In genomic region chr3:141410861-141411771, GRCh38 we compare ENCODE assay signal across 1 cellular context.
TF ChIP-seq lines count a peak whose summit lies in the region.

No MANE protein-coding gene starts in this region.

TF ChIP-seq in SK-N-SH, 30 proteins besides CTCF, POLR2A, EP300 and RAD21 (continued from another document):
- TF ChIP-seq, protein P1, sequence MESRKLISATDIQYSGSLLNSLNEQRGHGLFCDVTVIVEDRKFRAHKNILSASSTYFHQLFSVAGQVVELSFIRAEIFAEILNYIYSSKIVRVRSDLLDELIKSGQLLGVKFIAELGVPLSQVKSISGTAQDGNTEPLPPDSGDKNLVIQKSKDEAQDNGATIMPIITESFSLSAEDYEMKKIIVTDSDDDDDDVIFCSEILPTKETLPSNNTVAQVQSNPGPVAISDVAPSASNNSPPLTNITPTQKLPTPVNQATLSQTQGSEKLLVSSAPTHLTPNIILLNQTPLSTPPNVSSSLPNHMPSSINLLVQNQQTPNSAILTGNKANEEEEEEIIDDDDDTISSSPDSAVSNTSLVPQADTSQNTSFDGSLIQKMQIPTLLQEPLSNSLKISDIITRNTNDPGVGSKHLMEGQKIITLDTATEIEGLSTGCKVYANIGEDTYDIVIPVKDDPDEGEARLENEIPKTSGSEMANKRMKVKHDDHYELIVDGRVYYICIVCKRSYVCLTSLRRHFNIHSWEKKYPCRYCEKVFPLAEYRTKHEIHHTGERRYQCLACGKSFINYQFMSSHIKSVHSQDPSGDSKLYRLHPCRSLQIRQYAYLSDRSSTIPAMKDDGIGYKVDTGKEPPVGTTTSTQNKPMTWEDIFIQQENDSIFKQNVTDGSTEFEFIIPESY (IDR thresholded peaks at IDR 0.05; ENCODE audit: borderline replicate concordance, low read depth), result no peak
- TF ChIP-seq TCF12 (IDR thresholded peaks at IDR 0.05), result no peak
- TF ChIP-seq NRF1 (IDR thresholded peaks at IDR 0.05; ENCODE audit: low read depth, low read length), result no peak
- TF ChIP-seq TEAD4 (IDR thresholded peaks at IDR 0.05; ENCODE audit: borderline replicate concordance, insufficient read depth), result no peak
- no peak for TF ChIP-seq GATA2 (CRISPR knock-in tag; IDR thresholded peaks at IDR 0.05)
- no peak for TF ChIP-seq NFIC (IDR thresholded peaks at IDR 0.05; ENCODE audit: borderline replicate concordance)
